ENCODE assay signal across 1 cellular context in the genomic region with DNA sequence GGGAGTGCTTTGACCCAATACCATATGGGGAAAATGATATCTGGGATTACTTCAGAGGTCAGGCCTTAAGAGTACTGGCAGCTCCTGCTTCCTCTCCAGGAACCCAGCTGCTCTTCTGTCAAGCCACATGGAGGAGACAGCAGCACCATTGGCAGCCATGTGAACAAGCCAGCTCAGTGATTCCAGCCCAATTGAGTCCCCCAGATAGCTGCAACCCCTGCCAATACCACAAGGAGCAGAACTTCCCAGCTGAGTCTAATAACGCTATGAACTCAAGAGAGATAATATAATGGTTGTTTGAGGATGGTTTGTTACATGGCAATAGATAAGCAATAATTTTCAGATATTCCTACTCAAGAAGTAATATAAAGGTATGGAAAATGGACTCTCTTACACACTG.
TF ChIP-seq lines count a peak whose summit lies in the region.

No MANE protein-coding gene starts in this region.

TF ChIP-seq in H1, 55 proteins besides CTCF, POLR2A, EP300 and RAD21 (continued from another document):
- TF ChIP-seq, protein P1, sequence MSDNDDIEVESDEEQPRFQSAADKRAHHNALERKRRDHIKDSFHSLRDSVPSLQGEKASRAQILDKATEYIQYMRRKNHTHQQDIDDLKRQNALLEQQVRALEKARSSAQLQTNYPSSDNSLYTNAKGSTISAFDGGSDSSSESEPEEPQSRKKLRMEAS (IDR thresholded peaks at IDR 0.05): peak; percentile 70
- TF ChIP-seq SIN3A (conservative IDR thresholded peaks at IDR 0.05 in 1 of 2, IDR thresholded peaks at IDR 0.05 in 1 of 2; ENCODE audit: low read depth in 1 of 2, low read length in 2 of 2): 0 out of 4 replicates have a peak, but pooled peaks of 1 of the 2 experiments have one; percentile 38
